ENCODE assay signal across 29 cellular contexts in the genomic region with DNA sequence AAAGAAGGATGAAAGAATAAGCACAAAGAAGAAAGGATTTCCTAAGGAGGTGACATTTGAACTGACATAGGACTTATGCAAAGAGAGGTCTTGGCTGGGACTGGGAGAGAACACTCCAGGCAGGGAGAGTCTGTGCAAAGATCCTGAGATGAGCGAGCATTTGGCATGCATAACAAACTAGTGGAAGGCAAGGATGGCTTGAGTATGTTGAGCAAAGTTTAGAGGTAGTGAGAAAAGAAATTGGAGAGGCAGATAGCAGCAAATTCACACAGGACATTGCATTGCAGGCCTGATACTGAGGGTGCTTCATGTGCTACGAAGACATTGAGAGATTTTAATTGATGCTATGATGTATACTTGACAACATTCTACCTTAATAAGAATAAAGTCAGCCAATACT.
"Had no signal": no experiment of that assay in that cellular context is flagged by ENCODE, and none has a peak within 500 bp of the region (broad histone marks: within the 10 kb centered on the region; RNA-seq: fewer than 3 reads in every experiment).

No MANE protein-coding gene starts in this region.

- H3K4me1 ChIP-seq: colonic mucosa, esophagus muscularis mucosa, esophagus squamous epithelium, foreskin keratinocyte, gastrocnemius medialis, gastroesophageal sphincter, heart left ventricle, heart right ventricle had no signal

- FAIRE-seq: colon, endometrium, endothelial cell of umbilical vein, frontal cortex had no signal

- ATAC-seq: effector memory CD8-positive, alpha-beta T cell; esophagus mucosa; foreskin keratinocyte; gastrocnemius medialis; gastroesophageal sphincter; heart left ventricle; heart right ventricle had no signal

- H3K27me3 ChIP-seq: colonic mucosa, esophagus muscularis mucosa, esophagus squamous epithelium, foreskin keratinocyte, gastrocnemius medialis, gastroesophageal sphincter, heart left ventricle, heart right ventricle had no signal

- H3K4me3 Mint-ChIP-seq: dendritic cell treated with granulocyte-macrophage colony-stimulating factor and Interleukin-4, amounts not matched to agents 40 ng/mL and 50 ng/mL, for 4 days; effector memory CD8-positive, alpha-beta T cell; endodermal cell had no signal

- H3K27ac ChIP-seq: colonic mucosa, coronary artery, dorsolateral prefrontal cortex, epithelial cell of prostate, esophagus muscularis mucosa, esophagus squamous epithelium, foreskin keratinocyte, gastrocnemius medialis, gastroesophageal sphincter, heart left ventricle, heart right ventricle had no signal

- H3K4me3 ChIP-seq: colonic mucosa, coronary artery, dorsolateral prefrontal cortex, esophagus muscularis mucosa, esophagus squamous epithelium, gastrocnemius medialis, gastroesophageal sphincter, heart left ventricle, heart right ventricle had no signal

- H3K36me3 ChIP-seq: colonic mucosa, esophagus muscularis mucosa, esophagus squamous epithelium, gastrocnemius medialis, gastroesophageal sphincter, heart left ventricle, heart right ventricle had no signal

- H3K9me3 ChIP-seq: colonic mucosa had no signal

- H3K27ac Mint-ChIP-seq: dendritic cell treated with granulocyte-macrophage colony-stimulating factor and Interleukin-4, amounts not matched to agents 40 ng/mL and 50 ng/mL, for 4 days; effector memory CD8-positive, alpha-beta T cell; endodermal cell had no signal

- H3K4me1 Mint-ChIP-seq: endodermal cell had no signal

- DNase-seq: colonic mucosa; cortex of kidney; dermis blood vessel endothelial cell; dorsolateral prefrontal cortex; effector CD4-positive, alpha-beta T cell; effector CD8-positive, alpha-beta T cell; effector memory CD4-positive, alpha-beta T cell; effector memory CD8-positive, alpha-beta T cell; endodermal cell; erythroblast; esophagus squamous epithelium; foreskin fibroblast; foreskin keratinocyte; foreskin melanocyte; gastrocnemius medialis; glutamatergic neuron; head of caudate nucleus; heart left ventricle; heart right ventricle had no signal
